In the genomic region with DNA sequence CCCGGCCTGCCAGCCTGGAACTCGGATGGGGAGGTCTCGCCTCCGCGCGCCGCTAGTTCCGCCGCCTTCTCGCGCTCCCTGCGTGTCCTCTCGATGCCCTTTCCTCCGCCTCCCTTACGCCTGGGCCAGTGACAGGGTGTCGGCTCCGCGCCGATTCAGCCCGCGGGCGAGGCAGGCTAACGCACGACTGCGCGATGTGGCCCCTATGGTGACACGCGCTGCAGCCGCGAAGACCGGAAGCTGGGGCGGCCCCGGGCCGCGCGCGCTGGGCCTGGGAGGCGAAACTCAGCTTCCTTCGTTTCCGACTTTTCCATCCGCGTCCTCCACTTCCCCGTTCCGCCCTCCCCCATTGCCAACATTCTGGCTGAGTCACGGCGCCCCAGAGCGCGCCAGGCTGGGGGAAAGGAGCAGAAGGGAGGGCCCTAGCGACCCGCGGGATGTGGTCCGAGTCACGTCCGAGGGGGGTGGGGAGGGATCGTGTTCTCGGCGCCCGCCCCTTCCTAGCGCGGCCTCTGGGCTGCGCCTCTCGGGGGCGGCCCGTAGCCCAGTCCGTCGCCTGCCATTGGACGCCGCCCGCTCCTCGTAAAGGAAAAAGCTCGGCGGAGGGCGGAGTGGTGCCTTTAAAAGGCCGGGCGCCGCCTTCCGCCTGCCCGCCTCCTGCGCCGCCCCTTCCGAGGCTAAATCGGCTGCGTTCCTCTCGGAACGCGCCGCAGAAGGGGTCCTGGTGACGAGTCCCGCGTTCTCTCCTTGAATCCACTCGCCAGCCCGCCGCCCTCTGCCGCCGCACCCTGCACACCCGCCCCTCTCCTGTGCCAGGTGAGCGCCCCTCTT, we compare ENCODE assay signal across 1 cellular context.
TF ChIP-seq lines count a peak whose summit lies in the region.

TSS of gene ALDOA (plus strand) at position 649 of the 831 bp plus-strand sequence. CDS start 1,138 bp downstream, outside the sequence.

TF ChIP-seq in HepG2, 621 proteins besides CTCF, POLR2A, EP300 and RAD21 (continued from another document and continues in another):
- peak; percentile 93; the same call in 1 of the 2 replicates for TF ChIP-seq ZBED4 (CRISPR knock-in tag; IDR thresholded peaks at IDR 0.05; ENCODE audit: borderline replicate concordance)
- no peak for TF ChIP-seq FUBP1 (CRISPR knock-in tag; IDR thresholded peaks at IDR 0.05; ENCODE audit: borderline replicate concordance)
- TF ChIP-seq, protein P1, sequence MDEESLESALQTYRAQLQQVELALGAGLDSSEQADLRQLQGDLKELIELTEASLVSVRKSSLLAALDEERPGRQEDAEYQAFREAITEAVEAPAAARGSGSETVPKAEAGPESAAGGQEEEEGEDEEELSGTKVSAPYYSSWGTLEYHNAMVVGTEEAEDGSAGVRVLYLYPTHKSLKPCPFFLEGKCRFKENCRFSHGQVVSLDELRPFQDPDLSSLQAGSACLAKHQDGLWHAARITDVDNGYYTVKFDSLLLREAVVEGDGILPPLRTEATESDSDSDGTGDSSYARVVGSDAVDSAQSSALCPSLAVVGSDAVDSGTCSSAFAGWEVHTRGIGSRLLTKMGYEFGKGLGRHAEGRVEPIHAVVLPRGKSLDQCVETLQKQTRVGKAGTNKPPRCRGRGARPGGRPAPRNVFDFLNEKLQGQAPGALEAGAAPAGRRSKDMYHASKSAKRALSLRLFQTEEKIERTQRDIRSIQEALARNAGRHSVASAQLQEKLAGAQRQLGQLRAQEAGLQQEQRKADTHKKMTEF (CRISPR knock-in tag; IDR thresholded peaks at IDR 0.05) = peak; percentile 99
- peak; percentile 82 for TF ChIP-seq HNRNPH1 (optimal IDR thresholded peaks at IDR 0.05; ENCODE audit: low read depth, low read length)
- peak; percentile 97 for TF ChIP-seq ZFX (CRISPR knock-in tag; IDR thresholded peaks at IDR 0.05; ENCODE audit: low read depth)
- 0 out of 2 replicates have a peak, but pooled peaks have one; percentile 6 for TF ChIP-seq ZNF644 (CRISPR knock-in tag; IDR thresholded peaks at IDR 0.05; ENCODE audit: low read depth)
- TF ChIP-seq, protein P2, sequence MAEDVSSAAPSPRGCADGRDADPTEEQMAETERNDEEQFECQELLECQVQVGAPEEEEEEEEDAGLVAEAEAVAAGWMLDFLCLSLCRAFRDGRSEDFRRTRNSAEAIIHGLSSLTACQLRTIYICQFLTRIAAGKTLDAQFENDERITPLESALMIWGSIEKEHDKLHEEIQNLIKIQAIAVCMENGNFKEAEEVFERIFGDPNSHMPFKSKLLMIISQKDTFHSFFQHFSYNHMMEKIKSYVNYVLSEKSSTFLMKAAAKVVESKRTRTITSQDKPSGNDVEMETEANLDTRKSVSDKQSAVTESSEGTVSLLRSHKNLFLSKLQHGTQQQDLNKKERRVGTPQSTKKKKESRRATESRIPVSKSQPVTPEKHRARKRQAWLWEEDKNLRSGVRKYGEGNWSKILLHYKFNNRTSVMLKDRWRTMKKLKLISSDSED (CRISPR knock-in tag; IDR thresholded peaks at IDR 0.05) = peak; percentile 49; the same call in 1 of the 2 replicates
- TF ChIP-seq ZBTB7A (CRISPR knock-in tag; IDR thresholded peaks at IDR 0.05) = peak; percentile 97
- TF ChIP-seq, protein P3, sequence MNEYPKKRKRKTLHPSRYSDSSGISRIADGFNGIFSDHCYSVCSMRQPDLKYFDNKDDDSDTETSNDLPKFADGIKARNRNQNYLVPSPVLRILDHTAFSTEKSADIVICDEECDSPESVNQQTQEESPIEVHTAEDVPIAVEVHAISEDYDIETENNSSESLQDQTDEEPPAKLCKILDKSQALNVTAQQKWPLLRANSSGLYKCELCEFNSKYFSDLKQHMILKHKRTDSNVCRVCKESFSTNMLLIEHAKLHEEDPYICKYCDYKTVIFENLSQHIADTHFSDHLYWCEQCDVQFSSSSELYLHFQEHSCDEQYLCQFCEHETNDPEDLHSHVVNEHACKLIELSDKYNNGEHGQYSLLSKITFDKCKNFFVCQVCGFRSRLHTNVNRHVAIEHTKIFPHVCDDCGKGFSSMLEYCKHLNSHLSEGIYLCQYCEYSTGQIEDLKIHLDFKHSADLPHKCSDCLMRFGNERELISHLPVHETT (CRISPR knock-in tag; conservative IDR thresholded peaks at IDR 0.05) = peak; percentile 85
- no peak for TF ChIP-seq LCORL (IDR thresholded peaks at IDR 0.05)
- peak; percentile 99 for TF ChIP-seq LCORL (CRISPR knock-in tag; IDR thresholded peaks at IDR 0.05)
- TF ChIP-seq ZNF430 (CRISPR knock-in tag; IDR thresholded peaks at IDR 0.05) = peak; percentile 98
- TF ChIP-seq MED1 (CRISPR knock-in tag; IDR thresholded peaks at IDR 0.05) = peak; percentile 99
- TF ChIP-seq ZNF441 (CRISPR knock-in tag; IDR thresholded peaks at IDR 0.05; ENCODE audit: borderline replicate concordance) = peak; percentile 92
- peak; percentile 96 for TF ChIP-seq ZSCAN21 (CRISPR knock-in tag; IDR thresholded peaks at IDR 0.05; ENCODE audit: borderline replicate concordance)
- 0 out of 2 replicates have a peak, but pooled peaks have one; percentile 39 for TF ChIP-seq ZNF720 (CRISPR knock-in tag; IDR thresholded peaks at IDR 0.05)
- peak; percentile 97 for TF ChIP-seq ZNF788 (CRISPR knock-in tag; IDR thresholded peaks at IDR 0.05; ENCODE audit: borderline replicate concordance)
- peak; percentile 89; the same call in 1 of the 2 replicates for TF ChIP-seq ZFYVE20 (CRISPR knock-in tag; IDR thresholded peaks at IDR 0.05; ENCODE audit: borderline replicate concordance, low read depth)
- no peak for TF ChIP-seq PCBP2 (optimal IDR thresholded peaks at IDR 0.05; ENCODE audit: low read depth, low read length, poor library complexity, severe bottlenecking)
- peak; percentile 90 for TF ChIP-seq GZF1 (CRISPR knock-in tag; IDR thresholded peaks at IDR 0.05)
- TF ChIP-seq JUN (CRISPR knock-in tag; IDR thresholded peaks at IDR 0.05) = peak; percentile 77; the same call in 1 of the 2 replicates
- peak; percentile 87 for TF ChIP-seq JUNB (CRISPR knock-in tag; IDR thresholded peaks at IDR 0.05; ENCODE audit: borderline replicate concordance)
- TF ChIP-seq HOXA3 (CRISPR knock-in tag; IDR thresholded peaks at IDR 0.05) = peak; percentile 94
- no peak for TF ChIP-seq ZBTB8A (CRISPR knock-in tag; IDR thresholded peaks at IDR 0.05; ENCODE audit: borderline replicate concordance, low read depth)
- TF ChIP-seq KDM5B (CRISPR knock-in tag; IDR thresholded peaks at IDR 0.05; ENCODE audit: borderline replicate concordance) = peak; percentile 99
- TF ChIP-seq ZNF543 (CRISPR knock-in tag; IDR thresholded peaks at IDR 0.05) = peak; percentile 63; the same call in 1 of the 2 replicates
- TF ChIP-seq ZNF567 (CRISPR knock-in tag; IDR thresholded peaks at IDR 0.05; ENCODE audit: borderline replicate concordance) = peak; percentile 96
- no peak; the same call in none of the 2 replicates for TF ChIP-seq TEAD2 (CRISPR knock-in tag; IDR thresholded peaks at IDR 0.05)
- peak; percentile 38; the same call in 1 of the 2 replicates for TF ChIP-seq SOX13 (IDR thresholded peaks at IDR 0.05)
- TF ChIP-seq SOX13 (CRISPR knock-in tag; conservative IDR thresholded peaks at IDR 0.05 in 1 of 2, IDR thresholded peaks at IDR 0.05 in 1 of 2) = no peak; a peak in 1 of 4 replicates
- TF ChIP-seq ZNF589 (CRISPR knock-in tag; conservative IDR thresholded peaks at IDR 0.05) = peak; percentile 80
- peak; percentile 84 for TF ChIP-seq NFYC (CRISPR knock-in tag; IDR thresholded peaks at IDR 0.05)
- TF ChIP-seq DRAP1 (CRISPR knock-in tag; IDR thresholded peaks at IDR 0.05) = peak; percentile 99
- peak; percentile 90; the same call in 1 of the 2 replicates for TF ChIP-seq THAP9 (CRISPR knock-in tag; IDR thresholded peaks at IDR 0.05; ENCODE audit: borderline replicate concordance)
- peak; percentile 95; the same call in 1 of the 2 replicates for TF ChIP-seq ZMAT5 (CRISPR knock-in tag; IDR thresholded peaks at IDR 0.05; ENCODE audit: borderline replicate concordance, low read depth)
- peak; percentile 97 for TF ChIP-seq ZNF713 (CRISPR knock-in tag; IDR thresholded peaks at IDR 0.05)
- TF ChIP-seq CERS6 (CRISPR knock-in tag; IDR thresholded peaks at IDR 0.05) = peak; percentile 88; the same call in 1 of the 2 replicates
- TF ChIP-seq IKZF1 (IDR thresholded peaks at IDR 0.05) = no peak
- peak; percentile 96 for TF ChIP-seq ZFP90 (CRISPR knock-in tag; IDR thresholded peaks at IDR 0.05; ENCODE audit: borderline replicate concordance)
- no peak; the same call in 1 of the 2 replicates for TF ChIP-seq STAG1 (CRISPR knock-in tag; IDR thresholded peaks at IDR 0.05)
- TF ChIP-seq ZNF10 (CRISPR knock-in tag; IDR thresholded peaks at IDR 0.05; ENCODE audit: borderline replicate concordance, low read depth) = no peak
- TF ChIP-seq ZNF547 (CRISPR knock-in tag; IDR thresholded peaks at IDR 0.05) = peak; percentile 88
